ENCODE assay signal across 19 cellular contexts in genomic region chr6:167568407-167569024, GRCh38.
DNase-seq lines count a peak whose midpoint lies in the region; ATAC-seq and TF ChIP-seq lines count a peak whose summit lies in the region.
"Had no signal": no experiment of that assay in that cellular context is flagged by ENCODE, and none has a peak within 500 bp of the region (broad histone marks: within the 10 kb centered on the region; RNA-seq: fewer than 3 reads in every experiment).

No MANE protein-coding gene starts in this region.

- no peak overlapping the region for H3K9ac ChIP-seq in endodermal cell (ENCODE audit: extremely low read depth, low read length, poor library complexity, severe bottlenecking)

- no peaks in the 10 kb centered on the region for H3K9me3 Mint-ChIP-seq in endodermal cell
- H3K9me3 Mint-ChIP-seq in stimulated activated naive B cell treated with anti-CD40 and anti-IgM and Interleukin-4, amounts not matched to agents 10 μg/mL and 1 μg/mL and 100 μg/mL, for 72 hours = peaks cover 3 to 4% of the 10 kb centered on the region in 2 donors

- H3K27me3 Mint-ChIP-seq in endodermal cell (ENCODE audit: insufficient read depth) = peaks cover 5% of the 10 kb centered on the region
- H3K27me3 Mint-ChIP-seq in stimulated activated naive B cell treated with anti-CD40 and anti-IgM and Interleukin-4, amounts not matched to agents 10 μg/mL and 1 μg/mL and 100 μg/mL, for 72 hours = peaks cover 4 to 6% of the 10 kb centered on the region in 2 donors
- H3K27me3 Mint-ChIP-seq: CD4-positive, CD25-positive, alpha-beta regulatory T cell had no signal

- H3K4me3 Mint-ChIP-seq in endodermal cell = no peak overlapping the region
- H3K4me3 Mint-ChIP-seq in stimulated activated naive B cell treated with anti-CD40 and anti-IgM and Interleukin-4, amounts not matched to agents 10 μg/mL and 1 μg/mL and 100 μg/mL, for 72 hours = no peak overlapping the region
- H3K4me3 Mint-ChIP-seq: CD4-positive, CD25-positive, alpha-beta regulatory T cell had no signal

- no peaks in the 10 kb centered on the region for H3K36me3 ChIP-seq in H7 (replicated peaks; ENCODE audit: control insufficient read depth, insufficient read depth, low read length)
- no peaks in the 10 kb centered on the region for H3K36me3 ChIP-seq in endodermal cell (ENCODE audit: control insufficient read depth, insufficient read depth, low read length)
- H3K36me3 ChIP-seq: HAP-1, MG63 had no signal

- H3K4me3 ChIP-seq in H7 (ENCODE audit: insufficient read depth, low read depth, low read length) (no peak overlapping the region), endodermal cell (ENCODE audit: low read length) (no peak overlapping the region)
- H3K4me3 ChIP-seq: GM12878, HAP-1, K562, MG63 had no signal

- no peaks in the 10 kb centered on the region for H3K9me3 ChIP-seq in endodermal cell (ENCODE audit: control insufficient read depth, low read length)
- H3K9me3 ChIP-seq: HAP-1, MG63 had no signal

- no peak for ATAC-seq in omental fat pad (ENCODE audit: low FRiP score)
- no peak for ATAC-seq in stimulated activated naive B cell treated with anti-CD40 and anti-IgM and Interleukin-4, amounts not matched to agents 10 μg/mL and 1 μg/mL and 100 μg/mL, for 72 hours (replicated peaks)
- ATAC-seq: GM12878 had no signal

- H3K27ac ChIP-seq in endodermal cell (ENCODE audit: low read depth, low read length) = no peak overlapping the region
- H3K27ac ChIP-seq: HL-60 had no signal

- DNase-seq in H7 (peak; percentile 36), endodermal cell (peak; percentile 32), omental fat pad (ENCODE audit: low spot score) (peak; percentile 8), ureter (ENCODE audit: low spot score) (peak; percentile 26), DMS53 treated with DMSO at 0.1 percent for 48 hours (lab: John Stamatoyannopoulos, UW; ENCODE audit: unreplicated experiment) (no peak)
- DNase-seq in stimulated activated naive B cell treated with anti-CD40 and anti-IgM and Interleukin-4, amounts not matched to agents 10 μg/mL and 1 μg/mL and 100 μg/mL, for 72 hours = no peak
- no peak for DNase-seq in activated CD4-positive, alpha-beta T cell treated with anti-CD3 and anti-CD28 coated beads for 48 hours
- DNase-seq: CD4-positive, CD25-positive, alpha-beta regulatory T cell; DND-41; MG63; NCI-H1417 treated with DMSO at 0.1 percent for 48 hours; NCI-H187; NCI-H446; NCI-H526; OCI-M1 had no signal

- H3K27me3 ChIP-seq in H7 (ENCODE audit: control insufficient read depth, insufficient read depth, low read length) (no peaks in the 10 kb centered on the region), endodermal cell (ENCODE audit: control insufficient read depth, insufficient read depth, low read length, poor library complexity, severe bottlenecking) (no peaks in the 10 kb centered on the region)
- H3K27me3 ChIP-seq: MG63 had no signal

- TF ChIP-seq CTCF in endodermal cell (conservative IDR thresholded peaks at IDR 0.05) (no peak), omental fat pad (IDR thresholded peaks at IDR 0.05) (no peak)

- H3K27ac Mint-ChIP-seq in endodermal cell = no peak overlapping the region
- no peak overlapping the region for H3K27ac Mint-ChIP-seq in stimulated activated naive B cell treated with anti-CD40 and anti-IgM and Interleukin-4, amounts not matched to agents 10 μg/mL and 1 μg/mL and 100 μg/mL, for 72 hours
- H3K27ac Mint-ChIP-seq: CD4-positive, CD25-positive, alpha-beta regulatory T cell had no signal

- no peaks in the 10 kb centered on the region for H3K36me3 Mint-ChIP-seq in endodermal cell (ENCODE audit: low read depth)
- H3K36me3 Mint-ChIP-seq in stimulated activated naive B cell treated with anti-CD40 and anti-IgM and Interleukin-4, amounts not matched to agents 10 μg/mL and 1 μg/mL and 100 μg/mL, for 72 hours = no peaks in the 10 kb centered on the region
- H3K36me3 Mint-ChIP-seq: CD4-positive, CD25-positive, alpha-beta regulatory T cell had no signal

- 94 to 97% methylated on average over 12 to 18 of the region's 18 CpGs for WGBS in endodermal cell (ENCODE audit: insufficient coverage in 1 of 2, insufficient read length in 1 of 2), 2 experiments

- H3K4me1 ChIP-seq in endodermal cell (ENCODE audit: control insufficient read depth, insufficient read depth, low read length) = no peaks in the 10 kb centered on the region
- H3K4me1 ChIP-seq: HAP-1 had no signal

- no peaks in the 10 kb centered on the region for H3K4me1 Mint-ChIP-seq in endodermal cell
- H3K4me1 Mint-ChIP-seq in stimulated activated naive B cell treated with anti-CD40 and anti-IgM and Interleukin-4, amounts not matched to agents 10 μg/mL and 1 μg/mL and 100 μg/mL, for 72 hours = no peaks in the 10 kb centered on the region
- H3K4me1 Mint-ChIP-seq: CD4-positive, CD25-positive, alpha-beta regulatory T cell had no signal

Comparison
In these comparisons a context has a peak if more than half of its experiments do, and no peak if none do; other contexts are left out.
1. DNase-seq: peak in H7 (single experiment), endodermal cell (single experiment), omental fat pad (single experiment) and ureter (single experiment); none in DMS53 treated with DMSO at 0.1 percent for 48 hours (single experiment), stimulated activated naive B cell treated with anti-CD40 and anti-IgM and Interleukin-4, amounts not matched to agents 10 μg/mL and 1 μg/mL and 100 μg/mL, for 72 hours (single experiment) and activated CD4-positive, alpha-beta T cell treated with anti-CD3 and anti-CD28 coated beads for 48 hours (single experiment).